Comparison of ENCODE assay signal across 1 cellular context in genomic region chr12:50971946-50972345, GRCh38.
TF ChIP-seq lines count a peak whose summit lies in the region.

No MANE protein-coding gene starts in this region.

TF ChIP-seq in SK-N-SH treated with all-trans-retinoic acid at 6 μM for 48 hours, 23 proteins besides CTCF, POLR2A, EP300 and RAD21 (continued from another document):
- TF ChIP-seq, protein P1, sequence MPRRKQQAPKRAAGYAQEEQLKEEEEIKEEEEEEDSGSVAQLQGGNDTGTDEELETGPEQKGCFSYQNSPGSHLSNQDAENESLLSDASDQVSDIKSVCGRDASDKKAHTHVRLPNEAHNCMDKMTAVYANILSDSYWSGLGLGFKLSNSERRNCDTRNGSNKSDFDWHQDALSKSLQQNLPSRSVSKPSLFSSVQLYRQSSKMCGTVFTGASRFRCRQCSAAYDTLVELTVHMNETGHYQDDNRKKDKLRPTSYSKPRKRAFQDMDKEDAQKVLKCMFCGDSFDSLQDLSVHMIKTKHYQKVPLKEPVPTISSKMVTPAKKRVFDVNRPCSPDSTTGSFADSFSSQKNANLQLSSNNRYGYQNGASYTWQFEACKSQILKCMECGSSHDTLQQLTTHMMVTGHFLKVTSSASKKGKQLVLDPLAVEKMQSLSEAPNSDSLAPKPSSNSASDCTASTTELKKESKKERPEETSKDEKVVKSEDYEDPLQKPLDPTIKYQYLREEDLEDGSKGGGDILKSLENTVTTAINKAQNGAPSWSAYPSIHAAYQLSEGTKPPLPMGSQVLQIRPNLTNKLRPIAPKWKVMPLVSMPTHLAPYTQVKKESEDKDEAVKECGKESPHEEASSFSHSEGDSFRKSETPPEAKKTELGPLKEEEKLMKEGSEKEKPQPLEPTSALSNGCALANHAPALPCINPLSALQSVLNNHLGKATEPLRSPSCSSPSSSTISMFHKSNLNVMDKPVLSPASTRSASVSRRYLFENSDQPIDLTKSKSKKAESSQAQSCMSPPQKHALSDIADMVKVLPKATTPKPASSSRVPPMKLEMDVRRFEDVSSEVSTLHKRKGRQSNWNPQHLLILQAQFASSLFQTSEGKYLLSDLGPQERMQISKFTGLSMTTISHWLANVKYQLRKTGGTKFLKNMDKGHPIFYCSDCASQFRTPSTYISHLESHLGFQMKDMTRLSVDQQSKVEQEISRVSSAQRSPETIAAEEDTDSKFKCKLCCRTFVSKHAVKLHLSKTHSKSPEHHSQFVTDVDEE (CRISPR knock-in tag; IDR thresholded peaks at IDR 0.05), result no peak
- TF ChIP-seq GLIS3 (CRISPR knock-in tag; IDR thresholded peaks at IDR 0.05) (no peak), RARB (CRISPR knock-in tag; IDR thresholded peaks at IDR 0.05) (no peak), ZNF565 (CRISPR knock-in tag; conservative IDR thresholded peaks at IDR 0.05; ENCODE audit: low read depth) (no peak), ZFP30 (CRISPR knock-in tag; IDR thresholded peaks at IDR 0.05) (no peak), ARNTL (CRISPR knock-in tag; IDR thresholded peaks at IDR 0.05; ENCODE audit: borderline replicate concordance, low read depth) (no peak), BACH2 (CRISPR knock-in tag; IDR thresholded peaks at IDR 0.05; ENCODE audit: borderline replicate concordance) (no peak), ZNF8 (CRISPR knock-in tag; IDR thresholded peaks at IDR 0.05) (no peak)
- TF ChIP-seq, protein P2, sequence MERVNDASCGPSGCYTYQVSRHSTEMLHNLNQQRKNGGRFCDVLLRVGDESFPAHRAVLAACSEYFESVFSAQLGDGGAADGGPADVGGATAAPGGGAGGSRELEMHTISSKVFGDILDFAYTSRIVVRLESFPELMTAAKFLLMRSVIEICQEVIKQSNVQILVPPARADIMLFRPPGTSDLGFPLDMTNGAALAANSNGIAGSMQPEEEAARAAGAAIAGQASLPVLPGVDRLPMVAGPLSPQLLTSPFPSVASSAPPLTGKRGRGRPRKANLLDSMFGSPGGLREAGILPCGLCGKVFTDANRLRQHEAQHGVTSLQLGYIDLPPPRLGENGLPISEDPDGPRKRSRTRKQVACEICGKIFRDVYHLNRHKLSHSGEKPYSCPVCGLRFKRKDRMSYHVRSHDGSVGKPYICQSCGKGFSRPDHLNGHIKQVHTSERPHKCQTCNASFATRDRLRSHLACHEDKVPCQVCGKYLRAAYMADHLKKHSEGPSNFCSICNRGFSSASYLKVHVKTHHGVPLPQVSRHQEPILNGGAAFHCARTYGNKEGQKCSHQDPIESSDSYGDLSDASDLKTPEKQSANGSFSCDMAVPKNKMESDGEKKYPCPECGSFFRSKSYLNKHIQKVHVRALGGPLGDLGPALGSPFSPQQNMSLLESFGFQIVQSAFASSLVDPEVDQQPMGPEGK (CRISPR knock-in tag; IDR thresholded peaks at IDR 0.05; ENCODE audit: borderline replicate concordance), result no peak
- TF ChIP-seq, protein P3, sequence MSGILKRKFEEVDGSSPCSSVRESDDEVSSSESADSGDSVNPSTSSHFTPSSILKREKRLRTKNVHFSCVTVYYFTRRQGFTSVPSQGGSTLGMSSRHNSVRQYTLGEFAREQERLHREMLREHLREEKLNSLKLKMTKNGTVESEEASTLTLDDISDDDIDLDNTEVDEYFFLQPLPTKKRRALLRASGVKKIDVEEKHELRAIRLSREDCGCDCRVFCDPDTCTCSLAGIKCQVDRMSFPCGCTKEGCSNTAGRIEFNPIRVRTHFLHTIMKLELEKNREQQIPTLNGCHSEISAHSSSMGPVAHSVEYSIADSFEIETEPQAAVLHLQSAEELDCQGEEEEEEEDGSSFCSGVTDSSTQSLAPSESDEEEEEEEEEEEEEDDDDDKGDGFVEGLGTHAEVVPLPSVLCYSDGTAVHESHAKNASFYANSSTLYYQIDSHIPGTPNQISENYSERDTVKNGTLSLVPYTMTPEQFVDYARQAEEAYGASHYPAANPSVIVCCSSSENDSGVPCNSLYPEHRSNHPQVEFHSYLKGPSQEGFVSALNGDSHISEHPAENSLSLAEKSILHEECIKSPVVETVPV (CRISPR knock-in tag; IDR thresholded peaks at IDR 0.05), result no peak
- TF ChIP-seq, protein P4, sequence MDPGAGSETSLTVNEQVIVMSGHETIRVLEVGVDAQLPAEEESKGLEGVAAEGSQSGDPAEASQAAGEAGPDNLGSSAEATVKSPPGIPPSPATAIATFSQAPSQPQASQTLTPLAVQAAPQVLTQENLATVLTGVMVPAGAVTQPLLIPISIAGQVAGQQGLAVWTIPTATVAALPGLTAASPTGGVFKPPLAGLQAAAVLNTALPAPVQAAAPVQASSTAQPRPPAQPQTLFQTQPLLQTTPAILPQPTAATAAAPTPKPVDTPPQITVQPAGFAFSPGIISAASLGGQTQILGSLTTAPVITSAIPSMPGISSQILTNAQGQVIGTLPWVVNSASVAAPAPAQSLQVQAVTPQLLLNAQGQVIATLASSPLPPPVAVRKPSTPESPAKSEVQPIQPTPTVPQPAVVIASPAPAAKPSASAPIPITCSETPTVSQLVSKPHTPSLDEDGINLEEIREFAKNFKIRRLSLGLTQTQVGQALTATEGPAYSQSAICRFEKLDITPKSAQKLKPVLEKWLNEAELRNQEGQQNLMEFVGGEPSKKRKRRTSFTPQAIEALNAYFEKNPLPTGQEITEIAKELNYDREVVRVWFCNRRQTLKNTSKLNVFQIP (CRISPR knock-in tag; IDR thresholded peaks at IDR 0.05; ENCODE audit: borderline replicate concordance, low read depth), result no peak
